Comparison of ENCODE assay signal across 9 cellular contexts in genomic region chr1:202661136-202661845, GRCh38. TPM values are rescaled to one million over a fixed set of nuclear protein-coding genes. Genes with fewer than 3 reads are reported as not detected.
A peak's percentile ranks its signal among the peaks of the same experiment; 100 is the strongest.
DNase-seq lines count a peak whose midpoint lies in the region; ATAC-seq and TF ChIP-seq lines count a peak whose summit lies in the region.
"Had no signal": no experiment of that assay in that cellular context is flagged by ENCODE, and none has a peak within 500 bp of the region (broad histone marks: within the 10 kb centered on the region; RNA-seq: fewer than 3 reads in every experiment).

No MANE protein-coding gene starts in this region.

- no peak overlapping the region for H2AFZ ChIP-seq in GM23248
- no peak overlapping the region for H2AFZ ChIP-seq in SK-N-SH (ENCODE audit: low read depth)
- no peak overlapping the region for H2AFZ ChIP-seq in neuronal stem cell (ENCODE audit: low read length)

- H3F3A ChIP-seq in GM23248 (ENCODE audit: insufficient read depth) (no peaks in the 10 kb centered on the region), SK-N-SH (replicated peaks; ENCODE audit: insufficient read depth) (no peaks in the 10 kb centered on the region)

- no peak overlapping the region for H2BK15ac ChIP-seq in neuronal stem cell (ENCODE audit: low read length)

- H3K79me2 ChIP-seq in GM23248 (ENCODE audit: insufficient read depth) (no peaks in the 10 kb centered on the region), SK-N-SH (ENCODE audit: insufficient read depth) (no peaks in the 10 kb centered on the region)

- H3K27ac Mint-ChIP-seq in T-helper 17 cell = no peak overlapping the region

- no peak overlapping the region for H2BK120ac ChIP-seq in neuronal stem cell (ENCODE audit: low read depth, low read length)

- H3K4me2 ChIP-seq in GM23248 (ENCODE audit: unreplicated experiment) = no peak overlapping the region
- no peak overlapping the region for H3K4me2 ChIP-seq in SK-N-SH
- no peak overlapping the region for H3K4me2 ChIP-seq in neuronal stem cell (ENCODE audit: insufficient read depth, low read length, poor library complexity, severe bottlenecking)

- no peaks in the 10 kb centered on the region for H3K9me3 ChIP-seq in GM23248 (ENCODE audit: low read depth)
- H3K9me3 ChIP-seq in SK-N-SH = no peaks in the 10 kb centered on the region
- no peaks in the 10 kb centered on the region for H3K9me3 ChIP-seq in T-helper 17 cell (ENCODE audit: control insufficient read depth, low read length, poor library complexity, severe bottlenecking)
- H3K9me3 ChIP-seq in neuronal stem cell (replicated peaks in 1 of 2; ENCODE audit: control insufficient read depth in 2 of 2, insufficient read depth in 1 of 2, low read depth in 1 of 2, low read length in 2 of 2) = no peaks in the 10 kb centered on the region

- TF ChIP-seq CTCF in SK-N-SH (IDR thresholded peaks at IDR 0.05) = peak; percentile 34

- no peak for TF ChIP-seq RAD21 in SK-N-SH (IDR thresholded peaks at IDR 0.05; ENCODE audit: low read length)

- peak; percentile 16 for DNase-seq in COLO668 (lab: John Stamatoyannopoulos, UW; ENCODE audit: unreplicated experiment)
- DNase-seq in GM23248 = peak; percentile 7
- DNase-seq in SK-N-SH = no peak
- no peak for DNase-seq in left lobe of liver (ENCODE audit: low spot score)
- no peak for DNase-seq in T-helper 17 cell
- no peak for DNase-seq in neuronal stem cell (ENCODE audit: low spot score)
- no peak for DNase-seq in activated gamma-delta T cell treated with Interleukin-2 at 50 U/mL for 16 hours
- DNase-seq: stimulated activated CD4-positive, alpha-beta T cell treated with anti-CD3 and anti-CD28 coated beads, Interleukin-2, amount 100 ng/mL, for 24 hours had no signal

- no peaks in the 10 kb centered on the region for H3K79me1 ChIP-seq in neuronal stem cell (ENCODE audit: low read depth, low read length)

- POLR2A ChIA-PET in SK-N-SH (lab: Yijun Ruan, JAX) = no interaction called here

- H3K4me1 Mint-ChIP-seq in T-helper 17 cell = no peaks in the 10 kb centered on the region

- no peak overlapping the region for H4K91ac ChIP-seq in neuronal stem cell (ENCODE audit: low read depth, low read length, poor library complexity)

- H3K23ac ChIP-seq in neuronal stem cell (ENCODE audit: low read depth, low read length, poor library complexity) = no peak overlapping the region

- H3K14ac ChIP-seq in neuronal stem cell (ENCODE audit: low read length) = no peak overlapping the region

- no peaks in the 10 kb centered on the region for H3K36me3 ChIP-seq in GM23248 (ENCODE audit: low read depth)
- no peaks in the 10 kb centered on the region for H3K36me3 ChIP-seq in SK-N-SH (replicated peaks in 1 of 2; ENCODE audit: control insufficient read depth in 1 of 2, insufficient read depth in 2 of 2, low read length in 1 of 2)
- H3K36me3 ChIP-seq in neuronal stem cell (replicated peaks in 1 of 2; ENCODE audit: control insufficient read depth in 2 of 2, insufficient read depth in 2 of 2, low read length in 2 of 2) = no peaks in the 10 kb centered on the region

- in situ Hi-C loops in GM23248 (cut with MboI) = no loop called here

- H3K27me3 Mint-ChIP-seq in T-helper 17 cell = peaks cover 69% of the 10 kb centered on the region

- CTCF ChIA-PET in SK-N-SH (lab: Yijun Ruan, JAX) = interaction anchor here (0.9 to 3.3 kb wide), 8 partner anchors 11 to 197 kb away, joined by 3 to 28 read pairs (median 4); no protein-coding TSS in a partner anchor

- no peak overlapping the region for H3K4me3 ChIP-seq in GM23248
- H3K4me3 ChIP-seq in SK-N-SH (ENCODE audit: low read depth in 2 of 2, low read length in 1 of 2) = no peak overlapping the region
- H3K4me3 ChIP-seq in neuronal stem cell (ENCODE audit: low read length in 2 of 2) = no peak overlapping the region

- H3K4ac ChIP-seq in neuronal stem cell (ENCODE audit: low read length) = no peak overlapping the region

- H3K27ac ChIP-seq in GM23248 = no peak overlapping the region
- no peak overlapping the region for H3K27ac ChIP-seq in SK-N-SH (ENCODE audit: low read depth in 2 of 2, low read length in 1 of 2)
- no peak overlapping the region for H3K27ac ChIP-seq in neuronal stem cell (replicated peaks; ENCODE audit: low read length)

- H2BK12ac ChIP-seq in neuronal stem cell (ENCODE audit: low read length) = no peak overlapping the region

- H4K20me1 ChIP-seq in GM23248 (ENCODE audit: insufficient read depth) (no peaks in the 10 kb centered on the region), SK-N-SH (ENCODE audit: insufficient read depth) (no peaks in the 10 kb centered on the region)

- WGBS in GM23248 (ENCODE audit: low coverage in 1 of 2, low lambda C conversion rate in 2 of 2, missing lambda C conversion rate in 2 of 2), 2 experiments = 78 to 80% methylated on average over 13 of the region's 13 CpGs
- WGBS in SK-N-SH (ENCODE audit: low lambda C conversion rate) = 60% methylated on average over 13 of the region's 13 CpGs
- WGBS in neuronal stem cell (ENCODE audit: extremely low coverage in 2 of 2, insufficient read length in 2 of 2, insufficient replicate concordance in 1 of 2), 2 donors = no CpG with 5 or more reads among the region's 13 CpGs

- no peaks in the 10 kb centered on the region for H3K9me2 ChIP-seq in GM23248 (ENCODE audit: insufficient read depth)
- H3K9me2 ChIP-seq in SK-N-SH = no peaks in the 10 kb centered on the region

- H3K18ac ChIP-seq in neuronal stem cell (ENCODE audit: low read length) = no peak overlapping the region

- H3K9ac ChIP-seq in GM23248 = no peak overlapping the region
- no peak overlapping the region for H3K9ac ChIP-seq in SK-N-SH
- no peak overlapping the region for H3K9ac ChIP-seq in neuronal stem cell (ENCODE audit: low read depth, low read length, poor library complexity)

- peak; percentile 61 for ATAC-seq in left lobe of liver
- ATAC-seq in T-helper 17 cell = no peak
- no peak for ATAC-seq in HG03039 (IDR thresholded peaks at IDR 0.05; ENCODE audit: unreplicated experiment)

- no peak overlapping the region for H2BK5ac ChIP-seq in neuronal stem cell (ENCODE audit: low read length)

- H3K4me1 ChIP-seq in GM23248 (ENCODE audit: insufficient read depth) (no peaks in the 10 kb centered on the region), SK-N-SH (ENCODE audit: control insufficient read depth in 1 of 2, insufficient read depth in 2 of 2, low read depth in 1 of 2, low read length in 1 of 2) (peaks cover 0 to 9% of the 10 kb centered on the region in 2 experiments; a peak in 1 of 4 replicates), neuronal stem cell (ENCODE audit: control insufficient read depth in 2 of 2, insufficient read depth in 1 of 2, low read depth in 1 of 2, low read length in 2 of 2) (no peaks in the 10 kb centered on the region)

- no peak overlapping the region for H4K8ac ChIP-seq in neuronal stem cell (ENCODE audit: low read depth, low read length)

- no peak for TF ChIP-seq EP300 in SK-N-SH (IDR thresholded peaks at IDR 0.05; ENCODE audit: borderline replicate concordance in 1 of 2, low read depth in 1 of 2, low read length in 1 of 2)

- no peaks in the 10 kb centered on the region for H3K36me3 Mint-ChIP-seq in T-helper 17 cell (ENCODE audit: low read depth)

- H3K27me3 ChIP-seq in GM23248 (replicated peaks; ENCODE audit: insufficient read depth) = peaks cover 32% of the 10 kb centered on the region
- no peaks in the 10 kb centered on the region; the same call in none of the 2 replicates for H3K27me3 ChIP-seq in SK-N-SH (ENCODE audit: insufficient read depth)
- H3K27me3 ChIP-seq in neuronal stem cell (ENCODE audit: control insufficient read depth in 3 of 3, insufficient read depth in 3 of 3, low read depth in 1 of 3, low read length in 3 of 3) = peaks cover 0 to 46% (median 0%) of the 10 kb centered on the region in 3 experiments

- no peak overlapping the region for H3K4me3 Mint-ChIP-seq in T-helper 17 cell

- H2AK5ac ChIP-seq in neuronal stem cell (ENCODE audit: low read depth, low read length) = no peak overlapping the region

TF ChIP-seq in SK-N-SH, 30 proteins besides CTCF, POLR2A, EP300 and RAD21 (continues in another document):
- no peak for TF ChIP-seq POLR2AphosphoS5 (IDR thresholded peaks at IDR 0.05; ENCODE audit: low read depth, low read length)
- TF ChIP-seq REST (IDR thresholded peaks at IDR 0.05; ENCODE audit: low read depth, low read length) = no peak
- TF ChIP-seq FOXJ3 (CRISPR knock-in tag; IDR thresholded peaks at IDR 0.05) = no peak

RNA-seq across cellular contexts. Expression of gene SYT2, which starts 49.0 kb away (rescaled TPM):
- not detected in 2 replicates for total RNA-seq in GM23248 (2014; rRNA removed; shearing (Covaris generic))
- polyA plus RNA-seq in GM23248 (2016; fragmentation: Nextera tagmentation; extraction: Ambion mirVana) (0.03 and 0.05 TPM in 2 replicates), SK-N-SH (2012; rRNA removed) (0.03 and 0.05 TPM in 2 replicates)
- 0.03 and 0.04 TPM in 2 replicates for polyA plus RNA-seq in SK-N-SH (2012; cell fraction: cytosol; rRNA removed)
- 0.05 and 0.06 TPM in 2 replicates for polyA plus RNA-seq in SK-N-SH (2012; cell fraction: nucleus; rRNA removed)
- total RNA-seq in left lobe of liver (not detected), T-helper 17 cell (not detected)
- polyA plus RNA-seq in neuronal stem cell (2013, experiment 1 of 2) = 0.08 TPM
- 0.06 TPM for polyA plus RNA-seq in neuronal stem cell (2013, experiment 2 of 2)

Comparison
In these comparisons a context has a peak if more than half of its experiments do, and no peak if none do; other contexts are left out.
1. DNase-seq: peak in COLO668 (single experiment) and GM23248 (single experiment); none in SK-N-SH (single experiment), left lobe of liver (single experiment), T-helper 17 cell (0 of 3), neuronal stem cell (single experiment) and activated gamma-delta T cell treated with Interleukin-2 at 50 U/mL for 16 hours (single experiment).